1 cellular context compared by ENCODE assay signal in genomic region chr5:43554497-43554896, GRCh38.
TF ChIP-seq lines count a peak whose summit lies in the region.

No MANE protein-coding gene starts in this region.

TF ChIP-seq in endothelial cell of umbilical vein, 7 proteins besides CTCF, POLR2A, EP300 and RAD21:
- TF ChIP-seq EZH2 (IDR thresholded peaks at IDR 0.05; ENCODE audit: borderline replicate concordance, low read depth, low read length, severe bottlenecking), result no peak
- no peak for TF ChIP-seq JUN (IDR thresholded peaks at IDR 0.05; ENCODE audit: borderline replicate concordance, insufficient read depth, insufficient read length, low read depth)
- no peak for TF ChIP-seq POLR2AphosphoS5 (IDR thresholded peaks at IDR 0.05; ENCODE audit: insufficient read depth, low read depth, low read length)
- TF ChIP-seq MAX (IDR thresholded peaks at IDR 0.05; ENCODE audit: insufficient read depth, insufficient read length), result no peak
- no peak for TF ChIP-seq FOS (IDR thresholded peaks at IDR 0.05; ENCODE audit: borderline replicate concordance, insufficient read depth, low read length)
- TF ChIP-seq GATA2 (IDR thresholded peaks at IDR 0.05; ENCODE audit: insufficient read depth, insufficient read length, low read depth, low read length), result no peak
- TF ChIP-seq MYC (IDR thresholded peaks at IDR 0.05; ENCODE audit: low read depth, low read length), result no peak
